In the genomic region with DNA sequence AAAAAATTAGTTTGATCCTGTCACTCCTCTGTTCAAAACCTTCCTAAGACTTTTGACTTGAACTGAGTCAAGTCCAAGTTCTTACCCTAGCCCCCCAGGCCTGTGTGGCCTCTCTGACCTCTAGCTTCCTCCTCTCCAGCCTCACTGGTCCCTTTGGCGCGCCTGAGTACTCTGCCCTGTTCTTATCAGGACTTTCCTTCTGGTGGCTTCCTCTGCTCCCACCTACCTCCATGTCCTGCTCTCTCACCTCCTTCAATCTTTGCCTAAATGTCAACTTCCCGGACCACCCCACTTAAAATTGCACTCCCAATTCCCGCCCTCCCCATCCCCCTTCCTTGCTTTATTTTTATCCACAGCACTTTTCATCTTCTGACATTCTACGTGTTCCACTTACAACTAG, we compare ENCODE assay signal across 1 cellular context.
A peak's percentile ranks its signal among the peaks of the same experiment; 100 is the strongest.
TF ChIP-seq lines count a peak whose summit lies in the region.

No MANE protein-coding gene starts in this region.

TF ChIP-seq in K562, 482 proteins besides CTCF, POLR2A, EP300 and RAD21 (continued from another document and continues in another):
- TF ChIP-seq ATF3 (IDR thresholded peaks at IDR 0.05) (no peak), ATF3 (CRISPR knock-in tag; conservative IDR thresholded peaks at IDR 0.05) (no peak), ZSCAN29 (IDR thresholded peaks at IDR 0.05) (no peak), ZNF282 (CRISPR knock-in tag; IDR thresholded peaks at IDR 0.05) (no peak), KAT7 (CRISPR knock-in tag; IDR thresholded peaks at IDR 0.05; ENCODE audit: borderline replicate concordance) (no peak), MBD2 (IDR thresholded peaks at IDR 0.05; ENCODE audit: borderline replicate concordance, low read depth) (peak; percentile 54; the same call in 1 of the 2 replicates), SFPQ (IDR thresholded peaks at IDR 0.05; ENCODE audit: low read depth, low read length) (no peak), GTF2E2 (tag; IDR thresholded peaks at IDR 0.05) (no peak), DNMT1 (IDR thresholded peaks at IDR 0.05) (no peak), NR1H2 (CRISPR knock-in tag; IDR thresholded peaks at IDR 0.05) (no peak), EWSR1 (IDR thresholded peaks at IDR 0.05; ENCODE audit: borderline replicate concordance, low read depth, partially characterized antibody) (no peak), TCF3 (CRISPR knock-in tag; IDR thresholded peaks at IDR 0.05) (peak; percentile 91), ZNF311 (CRISPR knock-in tag; IDR thresholded peaks at IDR 0.05) (no peak), SIN3B (IDR thresholded peaks at IDR 0.05; ENCODE audit: low read depth) (no peak), ARID2 (IDR thresholded peaks at IDR 0.05) (no peak), ZNF785 (CRISPR knock-in tag; IDR thresholded peaks at IDR 0.05) (no peak), ELF2 (CRISPR knock-in tag; IDR thresholded peaks at IDR 0.05) (no peak), ARHGAP35 (IDR thresholded peaks at IDR 0.05; ENCODE audit: partially characterized antibody) (no peak), MTA3 (IDR thresholded peaks at IDR 0.05; ENCODE audit: borderline replicate concordance) (peak; percentile 39; the same call in 1 of the 2 replicates), ZNF239 (CRISPR knock-in tag; IDR thresholded peaks at IDR 0.05) (no peak), SP2 (IDR thresholded peaks at IDR 0.05; ENCODE audit: extremely low read depth, low read depth, low read length, poor library complexity, severe bottlenecking) (no peak), MYNN (IDR thresholded peaks at IDR 0.05) (0 out of 2 replicates have a peak, but pooled peaks have one; percentile 22), MYNN (CRISPR knock-in tag; IDR thresholded peaks at IDR 0.05) (no peak), MED1 (CRISPR knock-in tag; IDR thresholded peaks at IDR 0.05; ENCODE audit: borderline replicate concordance) (no peak), PRMT5 (CRISPR knock-in tag; IDR thresholded peaks at IDR 0.05) (no peak), TOE1 (IDR thresholded peaks at IDR 0.05; ENCODE audit: borderline replicate concordance) (0 out of 2 replicates have a peak, but pooled peaks have one; percentile 40), TOE1 (CRISPR knock-in tag; IDR thresholded peaks at IDR 0.05; ENCODE audit: borderline replicate concordance, low read depth) (no peak), ZNF347 (CRISPR knock-in tag; IDR thresholded peaks at IDR 0.05; ENCODE audit: low read depth) (no peak), ZNF707 (CRISPR knock-in tag; conservative IDR thresholded peaks at IDR 0.05) (no peak), ILK (tag; IDR thresholded peaks at IDR 0.05; ENCODE audit: borderline replicate concordance, low read depth) (no peak), HNRNPL (IDR thresholded peaks at IDR 0.05; ENCODE audit: low read depth, low read length) (no peak), ERF (CRISPR knock-in tag; IDR thresholded peaks at IDR 0.05) (no peak), NCOA4 (IDR thresholded peaks at IDR 0.05; ENCODE audit: partially characterized antibody) (no peak), HNRNPUL1 (IDR thresholded peaks at IDR 0.05; ENCODE audit: low read length) (no peak), COPS2 (conservative IDR thresholded peaks at IDR 0.05) (no peak), ZNF408 (CRISPR knock-in tag; IDR thresholded peaks at IDR 0.05; ENCODE audit: low read depth) (no peak), ZNF197 (CRISPR knock-in tag; IDR thresholded peaks at IDR 0.05; ENCODE audit: low read depth) (no peak), RFX1 (IDR thresholded peaks at IDR 0.05) (no peak), ZNF146 (CRISPR knock-in tag; IDR thresholded peaks at IDR 0.05; ENCODE audit: unreplicated experiment) (no peak), PTBP1 (IDR thresholded peaks at IDR 0.05; ENCODE audit: low read depth, low read length) (no peak), MAX (CRISPR knock-in tag; IDR thresholded peaks at IDR 0.05) (no peak), E2F1 (CRISPR knock-in tag; IDR thresholded peaks at IDR 0.05) (no peak), ZNF431 (CRISPR knock-in tag; IDR thresholded peaks at IDR 0.05) (no peak), PRDM10 (IDR thresholded peaks at IDR 0.05; ENCODE audit: partially characterized antibody) (peak; percentile 26), ARID1B (IDR thresholded peaks at IDR 0.05) (peak; percentile 98), KDM1A (IDR thresholded peaks at IDR 0.05) (peak; percentile 89 to 94), NFIC (IDR thresholded peaks at IDR 0.05) (peak; percentile 74), ZNF143 (CRISPR knock-in tag; IDR thresholded peaks at IDR 0.05) (no peak)
- TF ChIP-seq, protein P1, sequence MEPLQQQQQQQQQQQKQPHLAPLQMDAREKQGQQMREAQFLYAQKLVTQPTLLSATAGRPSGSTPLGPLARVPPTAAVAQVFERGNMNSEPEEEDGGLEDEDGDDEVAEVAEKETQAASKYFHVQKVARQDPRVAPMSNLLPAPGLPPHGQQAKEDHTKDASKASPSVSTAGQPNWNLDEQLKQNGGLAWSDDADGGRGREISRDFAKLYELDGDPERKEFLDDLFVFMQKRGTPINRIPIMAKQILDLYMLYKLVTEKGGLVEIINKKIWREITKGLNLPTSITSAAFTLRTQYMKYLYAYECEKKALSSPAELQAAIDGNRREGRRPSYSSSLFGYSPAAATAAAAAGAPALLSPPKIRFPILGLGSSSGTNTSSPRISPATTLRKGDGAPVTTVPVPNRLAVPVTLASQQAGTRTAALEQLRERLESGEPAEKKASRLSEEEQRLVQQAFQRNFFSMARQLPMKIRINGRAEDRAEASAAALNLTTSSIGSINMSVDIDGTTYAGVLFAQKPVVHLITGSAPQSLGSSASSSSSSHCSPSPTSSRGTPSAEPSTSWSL (CRISPR knock-in tag; IDR thresholded peaks at IDR 0.05; ENCODE audit: borderline replicate concordance) = no peak
- TF ChIP-seq, protein P2, sequence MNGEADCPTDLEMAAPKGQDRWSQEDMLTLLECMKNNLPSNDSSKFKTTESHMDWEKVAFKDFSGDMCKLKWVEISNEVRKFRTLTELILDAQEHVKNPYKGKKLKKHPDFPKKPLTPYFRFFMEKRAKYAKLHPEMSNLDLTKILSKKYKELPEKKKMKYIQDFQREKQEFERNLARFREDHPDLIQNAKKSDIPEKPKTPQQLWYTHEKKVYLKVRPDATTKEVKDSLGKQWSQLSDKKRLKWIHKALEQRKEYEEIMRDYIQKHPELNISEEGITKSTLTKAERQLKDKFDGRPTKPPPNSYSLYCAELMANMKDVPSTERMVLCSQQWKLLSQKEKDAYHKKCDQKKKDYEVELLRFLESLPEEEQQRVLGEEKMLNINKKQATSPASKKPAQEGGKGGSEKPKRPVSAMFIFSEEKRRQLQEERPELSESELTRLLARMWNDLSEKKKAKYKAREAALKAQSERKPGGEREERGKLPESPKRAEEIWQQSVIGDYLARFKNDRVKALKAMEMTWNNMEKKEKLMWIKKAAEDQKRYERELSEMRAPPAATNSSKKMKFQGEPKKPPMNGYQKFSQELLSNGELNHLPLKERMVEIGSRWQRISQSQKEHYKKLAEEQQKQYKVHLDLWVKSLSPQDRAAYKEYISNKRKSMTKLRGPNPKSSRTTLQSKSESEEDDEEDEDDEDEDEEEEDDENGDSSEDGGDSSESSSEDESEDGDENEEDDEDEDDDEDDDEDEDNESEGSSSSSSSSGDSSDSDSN (IDR thresholded peaks at IDR 0.05; ENCODE audit: borderline replicate concordance in 1 of 2, low read depth in 2 of 2, low read length in 2 of 2) = no peak
- TF ChIP-seq, protein P3, sequence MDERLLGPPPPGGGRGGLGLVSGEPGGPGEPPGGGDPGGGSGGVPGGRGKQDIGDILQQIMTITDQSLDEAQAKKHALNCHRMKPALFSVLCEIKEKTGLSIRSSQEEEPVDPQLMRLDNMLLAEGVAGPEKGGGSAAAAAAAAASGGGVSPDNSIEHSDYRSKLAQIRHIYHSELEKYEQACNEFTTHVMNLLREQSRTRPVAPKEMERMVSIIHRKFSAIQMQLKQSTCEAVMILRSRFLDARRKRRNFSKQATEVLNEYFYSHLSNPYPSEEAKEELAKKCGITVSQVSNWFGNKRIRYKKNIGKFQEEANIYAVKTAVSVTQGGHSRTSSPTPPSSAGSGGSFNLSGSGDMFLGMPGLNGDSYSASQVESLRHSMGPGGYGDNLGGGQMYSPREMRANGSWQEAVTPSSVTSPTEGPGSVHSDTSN (CRISPR knock-in tag; IDR thresholded peaks at IDR 0.05; ENCODE audit: low read depth) = no peak
- TF ChIP-seq, protein P3 (tag; conservative IDR thresholded peaks at IDR 0.05; ENCODE audit: low read depth) = no peak
- TF ChIP-seq, protein P4, sequence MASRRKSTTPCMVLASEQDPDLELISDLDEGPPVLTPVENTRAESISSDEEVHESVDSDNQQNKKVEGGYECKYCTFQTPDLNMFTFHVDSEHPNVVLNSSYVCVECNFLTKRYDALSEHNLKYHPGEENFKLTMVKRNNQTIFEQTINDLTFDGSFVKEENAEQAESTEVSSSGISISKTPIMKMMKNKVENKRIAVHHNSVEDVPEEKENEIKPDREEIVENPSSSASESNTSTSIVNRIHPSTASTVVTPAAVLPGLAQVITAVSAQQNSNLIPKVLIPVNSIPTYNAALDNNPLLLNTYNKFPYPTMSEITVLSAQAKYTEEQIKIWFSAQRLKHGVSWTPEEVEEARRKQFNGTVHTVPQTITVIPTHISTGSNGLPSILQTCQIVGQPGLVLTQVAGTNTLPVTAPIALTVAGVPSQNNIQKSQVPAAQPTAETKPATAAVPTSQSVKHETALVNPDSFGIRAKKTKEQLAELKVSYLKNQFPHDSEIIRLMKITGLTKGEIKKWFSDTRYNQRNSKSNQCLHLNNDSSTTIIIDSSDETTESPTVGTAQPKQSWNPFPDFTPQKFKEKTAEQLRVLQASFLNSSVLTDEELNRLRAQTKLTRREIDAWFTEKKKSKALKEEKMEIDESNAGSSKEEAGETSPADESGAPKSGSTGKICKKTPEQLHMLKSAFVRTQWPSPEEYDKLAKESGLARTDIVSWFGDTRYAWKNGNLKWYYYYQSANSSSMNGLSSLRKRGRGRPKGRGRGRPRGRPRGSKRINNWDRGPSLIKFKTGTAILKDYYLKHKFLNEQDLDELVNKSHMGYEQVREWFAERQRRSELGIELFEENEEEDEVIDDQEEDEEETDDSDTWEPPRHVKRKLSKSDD (conservative IDR thresholded peaks at IDR 0.05; ENCODE audit: low read length) = no peak
